8 cellular contexts compared by ENCODE assay signal in the genomic region with DNA sequence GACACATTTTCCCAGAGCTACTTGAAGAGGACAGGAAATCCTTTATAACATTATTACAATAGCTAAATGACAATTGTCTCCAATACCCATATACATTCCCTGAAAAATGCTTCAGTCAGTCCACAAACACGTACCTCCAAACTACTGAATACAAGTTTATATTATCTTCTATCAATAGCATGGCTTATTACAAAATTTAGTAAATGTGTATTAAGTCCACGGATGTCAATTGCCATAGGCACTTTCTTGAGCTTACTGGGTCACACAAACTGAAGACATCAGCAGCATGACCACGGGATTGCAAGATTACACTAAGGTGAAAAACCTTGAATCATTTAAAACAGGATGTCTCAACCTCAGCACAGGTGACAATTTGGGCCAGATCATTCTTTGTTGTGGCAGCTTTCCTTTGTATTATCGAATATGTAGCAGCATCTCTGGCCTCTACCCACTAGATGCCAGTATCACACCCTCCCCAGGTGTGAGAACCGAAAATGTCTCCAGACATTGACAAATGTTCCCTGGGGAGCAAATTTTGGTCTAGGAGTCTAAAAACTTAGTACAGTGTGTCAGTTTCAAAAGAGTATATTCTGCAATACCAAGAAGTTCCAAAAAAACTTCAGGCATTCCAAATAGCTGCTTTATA. TPM values are rescaled to one million over a fixed set of nuclear protein-coding genes. Genes with fewer than 3 reads are reported as not detected.
DNase-seq lines count a peak whose midpoint lies in the region; ATAC-seq and TF ChIP-seq lines count a peak whose summit lies in the region.

No MANE protein-coding gene starts in this region.

- DNase-seq in Caco-2 (peak in 1 of 2 experiments; percentile 4), T-helper 9 cell (peak; percentile 35), LoVo (ENCODE audit: low spot score) (no peak), COLO829 (ENCODE audit: low spot score) (no peak)

- H3K4me3 Mint-ChIP-seq in Caco-2 (ENCODE audit: unreplicated experiment), result peak overlapping the region; percentile 84

- BruUV-seq in Caco-2 (replicated peaks; lab: Mats Ljungman, UMichigan), result TSS peak; percentile 32

- H3K4me3 ChIP-seq in Caco-2 (ENCODE audit: low read depth, low read length) (peak overlapping the region; percentile 58), duodenal mucosa (ENCODE audit: low read depth in 1 of 2, low read length in 2 of 2) (peak overlapping the region; percentile 79 to 88), neutrophil (ENCODE audit: low read depth in 1 of 2, low read length in 1 of 2) (peak overlapping the region; percentile 58 to 64)

- H3K9me3 ChIP-seq in Caco-2 (no peaks in the 10 kb centered on the region), duodenal mucosa (ENCODE audit: control insufficient read depth in 1 of 2, low read length in 2 of 2) (no peaks in the 10 kb centered on the region), neutrophil (no peaks in the 10 kb centered on the region)

- peaks cover 5% of the 10 kb centered on the region for H3K4me1 ChIP-seq in Caco-2
- peaks cover 38 to 50% of the 10 kb centered on the region in 2 donors for H3K4me1 ChIP-seq in duodenal mucosa (ENCODE audit: control insufficient read depth in 1 of 2, insufficient read depth in 2 of 2, low read length in 2 of 2)
- H3K4me1 ChIP-seq in neutrophil (ENCODE audit: control insufficient read depth in 1 of 2, insufficient read depth in 1 of 2, low read depth in 1 of 2, low read length in 1 of 2), result peaks cover 26 to 40% of the 10 kb centered on the region in 2 experiments

- no peaks in the 10 kb centered on the region for H3K4me1 Mint-ChIP-seq in Caco-2 (ENCODE audit: low read depth, unreplicated experiment)

- no peaks in the 10 kb centered on the region for H3K27me3 ChIP-seq in Caco-2 (replicated peaks; ENCODE audit: control insufficient read depth, insufficient read depth, low read length)
- H3K27me3 ChIP-seq in duodenal mucosa (ENCODE audit: control insufficient read depth in 1 of 2, insufficient read depth in 2 of 2, low read length in 2 of 2), result no peaks in the 10 kb centered on the region
- H3K27me3 ChIP-seq in neutrophil, result no peaks in the 10 kb centered on the region

- peaks cover 6% of the 10 kb centered on the region for H3K36me3 Mint-ChIP-seq in Caco-2 (ENCODE audit: insufficient read depth, unreplicated experiment)

- intact Hi-C loops in Caco-2 (cut with micrococcal nuclease; ENCODE audit: unreplicated experiment), result no loop called here

- no peaks in the 10 kb centered on the region for H3K9me3 Mint-ChIP-seq in Caco-2 (ENCODE audit: unreplicated experiment)

- TF ChIP-seq CTCF in Caco-2 (IDR thresholded peaks at IDR 0.05; ENCODE audit: insufficient read depth in 1 of 2, low read depth in 1 of 2, low read length in 1 of 2, severe bottlenecking in 1 of 2, unreplicated experiment in 1 of 2) (no peak), neutrophil (IDR thresholded peaks at IDR 0.05) (no peak)

- CTCF ChIA-PET in Caco-2 (lab: Charles Lee), result interaction anchor here (0.9 to 1.6 kb wide), 2 partner anchors 11 to 47 kb away, joined by 3 to 9 read pairs; a partner anchor contains a TSS

- H3K9ac ChIP-seq in duodenal mucosa (ENCODE audit: low read depth in 1 of 2, low read length in 2 of 2), result peak overlapping the region; percentile 63 to 70

- no peak overlapping the region for H3K27ac Mint-ChIP-seq in Caco-2 (ENCODE audit: unreplicated experiment)

- no peaks in the 10 kb centered on the region for H3K27me3 Mint-ChIP-seq in Caco-2 (ENCODE audit: insufficient read depth, unreplicated experiment)

- ATAC-seq in GM19397 (IDR thresholded peaks at IDR 0.05; ENCODE audit: unreplicated experiment) (peak; percentile 31), HG03432 (IDR thresholded peaks at IDR 0.05; ENCODE audit: unreplicated experiment) (peak; percentile 39)

- H3K27ac ChIP-seq in duodenal mucosa (ENCODE audit: low read depth, low read length) (no peak overlapping the region), neutrophil (peak overlapping the region; percentile 88)

- H3K36me3 ChIP-seq in Caco-2 (ENCODE audit: control insufficient read depth, insufficient read depth, low read length), result no peaks in the 10 kb centered on the region
- H3K36me3 ChIP-seq in duodenal mucosa (ENCODE audit: control insufficient read depth in 1 of 2, insufficient read depth in 2 of 2, low read length in 2 of 2), result no peaks in the 10 kb centered on the region
- H3K36me3 ChIP-seq in neutrophil, result no peaks in the 10 kb centered on the region

- POLR2A ChIA-PET in Caco-2 (lab: Charles Lee), result no interaction called here

RNA-seq across cellular contexts. Expression of a gene that starts 1.4 kb away (rescaled TPM):
- total RNA-seq in Caco-2 (2022), result 19.9 and 23.2 TPM in 2 replicates

RNA-seq across cellular contexts. Expression of a gene that starts 46.3 kb away (rescaled TPM):
- total RNA-seq in Caco-2 (2022), result 16.2 and 17.1 TPM in 2 replicates
